23 cellular contexts compared by ENCODE assay signal in genomic region chr2:119142822-119143221, GRCh38. TPM values are rescaled to one million over a fixed set of nuclear protein-coding genes. Genes with fewer than 3 reads are reported as not detected.
DNase-seq lines count a peak whose midpoint lies in the region; ATAC-seq and TF ChIP-seq lines count a peak whose summit lies in the region.
"Had no signal": no experiment of that assay in that cellular context is flagged by ENCODE, and none has a peak within 500 bp of the region (broad histone marks: within the 10 kb centered on the region; RNA-seq: fewer than 3 reads in every experiment).

No MANE protein-coding gene starts in this region.

- ATAC-seq in activated naive CD4-positive, alpha-beta T cell treated with anti-CD3 and anti-CD28 coated beads, Interleukin-2, amount 50 U/mL, for 72 hours = no peak
- no peak for ATAC-seq in left cardiac atrium
- ATAC-seq: esophagus mucosa; stimulated activated memory B cell treated with anti-CD40 and anti-IgM and Interleukin-4, amounts not matched to agents 10 μg/mL and 1 μg/mL and 100 μg/mL, for 72 hours had no signal

- H3K9me3 Mint-ChIP-seq in activated naive CD4-positive, alpha-beta T cell treated with anti-CD3 and anti-CD28 coated beads, Interleukin-2, amount 50 U/mL, for 72 hours = no peaks in the 10 kb centered on the region
- H3K9me3 Mint-ChIP-seq: activated CD4-positive, alpha-beta T cell treated with anti-CD3 and anti-CD28 coated beads, Interleukin-2, amount 10 ng/mL, durations not matched to agents 7 days and 5 days; central memory CD8-positive, alpha-beta T cell; stimulated activated memory B cell treated with anti-CD40 and anti-IgM and Interleukin-4, amounts not matched to agents 10 μg/mL and 1 μg/mL and 100 μg/mL, for 72 hours had no signal

- H3K27me3 ChIP-seq in right atrium auricular region (no peaks in the 10 kb centered on the region), prostate gland (replicated peaks; ENCODE audit: insufficient read depth) (peaks cover 4% of the 10 kb centered on the region)

- TF ChIP-seq POLR2A in prostate gland (IDR thresholded peaks at IDR 0.05) = no peak

- no peak for TF ChIP-seq CTCF in right atrium auricular region (IDR thresholded peaks at IDR 0.05)
- no peak for TF ChIP-seq CTCF in prostate gland (IDR thresholded peaks at IDR 0.05)

- no peaks in the 10 kb centered on the region for H3K36me3 ChIP-seq in right atrium auricular region
- no peaks in the 10 kb centered on the region for H3K36me3 ChIP-seq in prostate gland
- H3K36me3 ChIP-seq: tibial artery had no signal

- H3K27ac ChIP-seq in right atrium auricular region (no peak overlapping the region), prostate gland (no peak overlapping the region)
- H3K27ac ChIP-seq: tibial artery had no signal

- H3K27ac Mint-ChIP-seq in activated naive CD4-positive, alpha-beta T cell treated with anti-CD3 and anti-CD28 coated beads, Interleukin-2, amount 50 U/mL, for 72 hours = no peak overlapping the region
- H3K27ac Mint-ChIP-seq: activated CD4-positive, alpha-beta T cell treated with anti-CD3 and anti-CD28 coated beads, Interleukin-2, amount 10 ng/mL, durations not matched to agents 7 days and 5 days; CD4-positive, alpha-beta memory T cell; stimulated activated memory B cell treated with anti-CD40 and anti-IgM and Interleukin-4, amounts not matched to agents 10 μg/mL and 1 μg/mL and 100 μg/mL, for 72 hours had no signal

- H3K9me3 ChIP-seq in right atrium auricular region (no peaks in the 10 kb centered on the region), prostate gland (no peaks in the 10 kb centered on the region)
- H3K9me3 ChIP-seq: tibial artery had no signal

- DNase-seq in COR-L47 (lab: John Stamatoyannopoulos, UW) = peak; percentile 63
- peak; percentile 10 for DNase-seq in NCI-H128 (lab: John Stamatoyannopoulos, UW; ENCODE audit: unreplicated experiment)
- peak in 50 of 56 donors; percentile 20 to 87 (median 58) for DNase-seq in amygdala (lab: John Stamatoyannopoulos, UW)
- peak; percentile 74 for DNase-seq in medulla oblongata (ENCODE audit: extremely low spot score)
- DNase-seq in activated naive CD4-positive, alpha-beta T cell treated with anti-CD3 and anti-CD28 coated beads, Interleukin-2, amount 50 U/mL, for 72 hours (ENCODE audit: low spot score in 2 of 2) = no peak
- no peak for DNase-seq in right atrium auricular region (ENCODE audit: low spot score)
- DNase-seq in prostate gland (ENCODE audit: low spot score) = no peak
- DNase-seq in left cardiac atrium = no peak
- DNase-seq: activated CD4-positive, alpha-beta T cell treated with anti-CD3 and anti-CD28 coated beads, Interleukin-2, amount 10 ng/mL, durations not matched to agents 7 days and 5 days; activated CD8-positive, alpha-beta memory T cell treated with anti-CD3 and anti-CD28 coated beads, Interleukin-2, amount 50 U/mL, for 48 hours; activated gamma-delta T cell; CD4-positive, alpha-beta memory T cell; effector CD4-positive, alpha-beta T cell; KBM-7; Right ventricle myocardium superior; T-helper 1 cell; tibial artery had no signal

- WGBS in prostate gland = 39% methylated on average over 11 of the region's 11 CpGs

- H3K4me1 ChIP-seq in right atrium auricular region = no peaks in the 10 kb centered on the region
- no peaks in the 10 kb centered on the region for H3K4me1 ChIP-seq in prostate gland (replicated peaks)
- H3K4me1 ChIP-seq: tibial artery had no signal

- H3K36me3 Mint-ChIP-seq in activated naive CD4-positive, alpha-beta T cell treated with anti-CD3 and anti-CD28 coated beads, Interleukin-2, amount 50 U/mL, for 72 hours = no peaks in the 10 kb centered on the region
- H3K36me3 Mint-ChIP-seq: CD4-positive, alpha-beta memory T cell; stimulated activated memory B cell treated with anti-CD40 and anti-IgM and Interleukin-4, amounts not matched to agents 10 μg/mL and 1 μg/mL and 100 μg/mL, for 72 hours had no signal

- no peak overlapping the region for H3K4me3 ChIP-seq in right atrium auricular region
- no peak overlapping the region for H3K4me3 ChIP-seq in prostate gland
- H3K4me3 ChIP-seq: tibial artery had no signal

- intact Hi-C loops in prostate gland (cut with DNase I) = no loop called here
- intact Hi-C loops in left cardiac atrium (cut with DNase I) = no loop called here

RNA-seq across cellular contexts. Expression of gene C1QL2, which starts 15.7 kb away (rescaled TPM):
- total RNA-seq in activated naive CD4-positive, alpha-beta T cell treated with anti-CD3 and anti-CD28 coated beads, Interleukin-2, amount 50 U/mL, for 72 hours = not detected
- total RNA-seq in right atrium auricular region (not detected), prostate gland (1 to 10 TPM in 1 of 2 donors, under 1 TPM in 1; 0.23 to 1.4 TPM), left cardiac atrium (not detected)
- total RNA-seq: activated CD4-positive, alpha-beta T cell treated with anti-CD3 and anti-CD28 coated beads, Interleukin-2, amount 10 ng/mL, durations not matched to agents 7 days and 5 days; CD4-positive, alpha-beta memory T cell; Daoy; esophagus mucosa; NCI-H460; OCI-LY7; Right ventricle myocardium superior had no signal

Comparison
In these comparisons a context has a peak if more than half of its experiments do, and no peak if none do; other contexts are left out.
1. DNase-seq: peak in COR-L47 (single experiment), NCI-H128 (single experiment), amygdala (50 of 56) and medulla oblongata (single experiment); none in activated naive CD4-positive, alpha-beta T cell treated with anti-CD3 and anti-CD28 coated beads, Interleukin-2, amount 50 U/mL, for 72 hours (0 of 2), right atrium auricular region (single experiment), prostate gland (single experiment) and left cardiac atrium (single experiment).